ENCODE assay signal across 12 cellular contexts in genomic region chr2:46309052-46309953, GRCh38. TPM values are rescaled to one million over a fixed set of nuclear protein-coding genes. Genes with fewer than 3 reads are reported as not detected.
DNase-seq lines count a peak whose midpoint lies in the region; ATAC-seq and TF ChIP-seq lines count a peak whose summit lies in the region.
"Had no signal": no experiment of that assay in that cellular context is flagged by ENCODE, and none has a peak within 500 bp of the region (broad histone marks: within the 10 kb centered on the region; RNA-seq: fewer than 3 reads in every experiment).

No MANE protein-coding gene starts in this region.

- DNase-seq in M059J (ENCODE audit: low read depth) (peak; percentile 81), choroid plexus epithelial cell (ENCODE audit: low read depth) (peak; percentile 47), right lobe of liver (no peak), NCI-H526 treated with DMSO at 0.1 percent for 48 hours (lab: John Stamatoyannopoulos, UW) (no peak), NCI-H82 (lab: John Stamatoyannopoulos, UW) (no peak), T-helper 1 cell (no peak)
- DNase-seq: activated T-cell treated with anti-CD3 and anti-CD28 coated beads, Interleukin-2, amount 50 U/mL, for 48 hours; amniotic stem cell; DMS79 treated with DMSO at 0.1 percent for 48 hours; head of caudate nucleus had no signal

- H3K4me3 ChIP-seq in ACC112 (ENCODE audit: low read depth, low read length) (no peak overlapping the region), choroid plexus epithelial cell (ENCODE audit: low read depth, low read length) (no peak overlapping the region), right lobe of liver (no peak overlapping the region)

- H3K27me3 ChIP-seq in ACC112 (ENCODE audit: insufficient read depth, low read length) (no peaks in the 10 kb centered on the region), right lobe of liver (no peaks in the 10 kb centered on the region)

- TF ChIP-seq CTCF in choroid plexus epithelial cell (conservative IDR thresholded peaks at IDR 0.05; ENCODE audit: low read depth, low read length) (no peak), right lobe of liver (IDR thresholded peaks at IDR 0.05) (no peak)

- TF ChIP-seq POLR2A in right lobe of liver (IDR thresholded peaks at IDR 0.05) = no peak

- H3K4me1 ChIP-seq in ACC112 (ENCODE audit: control insufficient read depth, insufficient read depth, low read length, unreplicated experiment) = peaks cover 83% of the 10 kb centered on the region
- peaks cover 0 to 100% (median 54%) of the 10 kb centered on the region in 4 donors for H3K4me1 ChIP-seq in right lobe of liver

- H3K27ac ChIP-seq in ACC112 (ENCODE audit: low read depth, low read length) = peak overlapping the region; percentile 87
- peak overlapping the region in 2 of 3 donors; percentile 76 to 89 for H3K27ac ChIP-seq in right lobe of liver

- H3K36me3 ChIP-seq in ACC112 (ENCODE audit: insufficient read depth, low read length) (0 out of 2 replicates have a peak, but pooled peaks cover 10% of the 10 kb centered on the region), right lobe of liver (no peaks in the 10 kb centered on the region)

- H3K79me2 ChIP-seq in ACC112 (ENCODE audit: control insufficient read depth, insufficient read depth, low read length, unreplicated experiment) = peaks cover 89% of the 10 kb centered on the region

- H2AFZ ChIP-seq in ACC112 (ENCODE audit: low read length, unreplicated experiment) = no peak overlapping the region

- WGBS in right lobe of liver (ENCODE audit: insufficient coverage, low coverage, low lambda C conversion rate, missing lambda C conversion rate) = 80% methylated on average over 3 of the region's 3 CpGs

- intact Hi-C loops in right lobe of liver (cut with DNase I) = no loop called here

- H3K9me3 ChIP-seq in right lobe of liver = no peaks in the 10 kb centered on the region

- ATAC-seq in right lobe of liver = no peak
- ATAC-seq in GM18867 (IDR thresholded peaks at IDR 0.05; ENCODE audit: unreplicated experiment) = no peak

RNA-seq across cellular contexts. Expression of gene EPAS1, which starts 12.1 kb away (rescaled TPM):
- total RNA-seq in M059J (2014; rRNA removed; shearing (Covaris generic)) = 22.0 and 23.7 TPM in 2 replicates
- total RNA-seq in right lobe of liver = 100 to 1,000 TPM; 101 to 232 (median 170) TPM

Comparison
In these comparisons a context has a peak if more than half of its experiments do, and no peak if none do; other contexts are left out.
1. DNase-seq: peak in M059J (single experiment) and choroid plexus epithelial cell (single experiment); none in right lobe of liver (0 of 3), NCI-H526 treated with DMSO at 0.1 percent for 48 hours (single experiment), NCI-H82 (single experiment) and T-helper 1 cell (0 of 5).